17 cellular contexts compared by ENCODE assay signal in the genomic region with DNA sequence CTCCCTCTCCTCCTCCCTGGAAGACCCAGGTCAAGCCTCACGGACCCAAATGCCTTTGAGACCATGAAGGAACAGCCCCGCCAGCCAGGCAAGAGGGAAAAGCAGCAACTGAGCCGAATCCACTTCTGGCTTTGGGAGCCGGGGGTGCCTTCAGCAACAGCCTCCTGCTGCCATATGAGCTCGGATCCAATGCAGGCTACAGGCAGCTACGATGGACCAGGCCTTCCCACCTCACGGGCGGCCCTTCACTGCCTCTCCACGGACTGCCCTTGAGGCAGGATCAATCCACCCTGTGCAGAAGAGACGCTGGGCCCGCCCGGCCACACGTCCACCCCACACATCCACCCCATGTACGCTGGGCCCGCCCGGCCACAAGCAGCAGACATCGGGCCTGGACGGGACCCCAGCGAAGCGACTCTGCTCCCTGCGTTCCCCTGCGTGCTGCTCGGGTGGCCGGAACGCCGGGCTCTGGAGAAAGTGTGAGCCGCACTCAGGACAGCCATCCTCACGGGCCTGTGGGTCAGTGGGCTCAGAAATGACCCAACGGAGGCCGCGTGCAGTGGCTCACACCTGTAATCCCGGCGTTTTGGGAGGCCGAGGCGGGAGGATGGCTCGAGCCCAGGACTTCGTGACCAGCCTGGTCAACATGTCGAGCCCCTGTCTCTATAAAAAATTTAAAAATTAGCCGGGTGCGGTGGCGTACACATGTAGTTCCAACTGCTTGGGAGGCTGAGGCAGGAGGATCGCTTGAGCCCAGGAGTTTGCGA.
DNase-seq lines count a peak whose midpoint lies in the region; ATAC-seq and TF ChIP-seq lines count a peak whose summit lies in the region.
"Had no signal": no experiment of that assay in that cellular context is flagged by ENCODE, and none has a peak within 500 bp of the region (broad histone marks: within the 10 kb centered on the region; RNA-seq: fewer than 3 reads in every experiment).

No MANE protein-coding gene starts in this region.

- no peaks in the 10 kb centered on the region for H4K20me1 ChIP-seq in OCI-LY7 (ENCODE audit: insufficient read depth, low read length)

- H3K27ac Mint-ChIP-seq in nephron, result peak overlapping the region; percentile 93 to 97 (median 95)
- H3K27ac Mint-ChIP-seq in CD8-positive, alpha-beta T cell, result no peak overlapping the region
- H3K27ac Mint-ChIP-seq: activated T-helper 1 cell treated with anti-CD3 and anti-CD28 coated beads, Interleukin-12 subunit alpha, Interleukin-12 subunit beta, Interleukin-2, Interleukin-4 antibody, amounts not matched to agents 30 ng/mL and 10 ng/mL and 1 ng/mL, durations not matched to agents 14 hours and 24 hours and 36 hours had no signal

- POLR2A ChIA-PET in CD8-positive, alpha-beta T cell (lab: Charles Lee), result no interaction called here
- POLR2A ChIA-PET in OCI-LY7 (lab: Charles Lee), result interaction anchor here (0.7 kb wide), 1 partner anchor 404 kb away, joined by 3 read pairs; no protein-coding TSS in a partner anchor

- TF ChIP-seq CTCF in right atrium auricular region (IDR thresholded peaks at IDR 0.05) (no peak), breast epithelium (IDR thresholded peaks at IDR 0.05) (no peak), nephron (IDR thresholded peaks at IDR 0.05; ENCODE audit: unreplicated experiment in 3 of 3) (no peak), foreskin fibroblast (IDR thresholded peaks at IDR 0.05; ENCODE audit: low read depth, low read length) (no peak), OCI-LY7 (conservative IDR thresholded peaks at IDR 0.05; ENCODE audit: low read length) (no peak)
- no peak for TF ChIP-seq CTCF in CD8-positive, alpha-beta T cell (IDR thresholded peaks at IDR 0.05)

- no peaks in the 10 kb centered on the region for H3K79me2 ChIP-seq in OCI-LY7 (ENCODE audit: insufficient read depth, low read depth, low read length)

- DNase-seq in Right ventricle myocardium superior, result peak; percentile 34
- DNase-seq in right atrium auricular region (ENCODE audit: low spot score), result no peak
- peak; percentile 14 to 41 for DNase-seq in breast epithelium (ENCODE audit: low spot score in 2 of 2)
- DNase-seq in foreskin fibroblast, result no peak
- no peak for DNase-seq in CD8-positive, alpha-beta T cell
- no peak for DNase-seq in OCI-LY7 (ENCODE audit: low spot score)
- DNase-seq in GOT3 (lab: John Stamatoyannopoulos, UW), result no peak
- DNase-seq: GDM1, NCI-H1092 treated with DMSO at 0.1 percent for 48 hours, NCI-H526 had no signal

- H3K4me3 ChIP-seq in right atrium auricular region, result no peak overlapping the region
- H3K4me3 ChIP-seq in breast epithelium, result no peak overlapping the region
- H3K4me3 ChIP-seq in foreskin fibroblast (ENCODE audit: low read depth in 1 of 2, low read length in 2 of 2), result no peak overlapping the region
- H3K4me3 ChIP-seq in CD8-positive, alpha-beta T cell (ENCODE audit: low read depth, low read length), result no peak overlapping the region
- H3K4me3 ChIP-seq in OCI-LY7 (ENCODE audit: low read depth, low read length, poor library complexity, severe bottlenecking), result no peak overlapping the region
- H3K4me3 ChIP-seq: lung, SJSA1 had no signal

- intact Hi-C loops in Right ventricle myocardium superior (cut with DNase I), result no loop called here
- intact Hi-C loops in breast epithelium (cut with DNase I; ENCODE audit: low total_unique reads), result no loop called here
- intact Hi-C loops in CD8-positive, alpha-beta T cell (cut with DNase I, micrococcal nuclease), result no loop called here
- intact Hi-C loops in OCI-LY7 (cut with micrococcal nuclease; ENCODE audit: unreplicated experiment), result no loop called here

- no peak overlapping the region for H2AFZ ChIP-seq in OCI-LY7 (ENCODE audit: low read length)

- H3K27ac ChIP-seq in right atrium auricular region (no peak overlapping the region), breast epithelium (peak overlapping the region; percentile 75 to 79), OCI-LY7 (ENCODE audit: low read depth, low read length, poor library complexity, severe bottlenecking) (no peak overlapping the region)
- H3K27ac ChIP-seq in CD8-positive, alpha-beta T cell (ENCODE audit: low read depth, low read length), result no peak overlapping the region
- H3K27ac ChIP-seq: C4-2B, SJSA1, VCaP had no signal

- H3K36me3 ChIP-seq in right atrium auricular region (no peaks in the 10 kb centered on the region), breast epithelium (no peaks in the 10 kb centered on the region), OCI-LY7 (ENCODE audit: insufficient read depth, low read length) (no peaks in the 10 kb centered on the region)
- no peaks in the 10 kb centered on the region for H3K36me3 ChIP-seq in CD8-positive, alpha-beta T cell (ENCODE audit: insufficient read depth, low read length)
- H3K36me3 ChIP-seq: SJSA1 had no signal

- H3K4me2 ChIP-seq in OCI-LY7 (ENCODE audit: low read length), result no peak overlapping the region

- no peak overlapping the region for H3K4me3 Mint-ChIP-seq in nephron
- no peak overlapping the region for H3K4me3 Mint-ChIP-seq in CD8-positive, alpha-beta T cell
- H3K4me3 Mint-ChIP-seq: activated T-helper 1 cell treated with anti-CD3 and anti-CD28 coated beads, Interleukin-12 subunit alpha, Interleukin-12 subunit beta, Interleukin-2, Interleukin-4 antibody, amounts not matched to agents 30 ng/mL and 10 ng/mL and 1 ng/mL, durations not matched to agents 14 hours and 24 hours and 36 hours had no signal

- ATAC-seq in Right ventricle myocardium superior (ENCODE audit: poor library complexity), result no peak
- no peak for ATAC-seq in CD8-positive, alpha-beta T cell

- no peak for TF ChIP-seq POLR2A in breast epithelium (IDR thresholded peaks at IDR 0.05)

- no TSS peak for BruUV-seq in OCI-LY7 (replicated peaks; lab: Mats Ljungman, UMichigan)

- H3K9me3 ChIP-seq in right atrium auricular region (no peaks in the 10 kb centered on the region), breast epithelium (no peaks in the 10 kb centered on the region), OCI-LY7 (ENCODE audit: low read length) (no peaks in the 10 kb centered on the region)
- no peaks in the 10 kb centered on the region for H3K9me3 ChIP-seq in CD8-positive, alpha-beta T cell (ENCODE audit: low read length)
- H3K9me3 ChIP-seq: SJSA1 had no signal

- H3K4me1 ChIP-seq in right atrium auricular region (no peaks in the 10 kb centered on the region), breast epithelium (peaks cover 5% of the 10 kb centered on the region in 2 donors), OCI-LY7 (ENCODE audit: insufficient read depth, low read length, poor library complexity, severe bottlenecking) (no peaks in the 10 kb centered on the region)
- peaks cover 4% of the 10 kb centered on the region for H3K4me1 ChIP-seq in CD8-positive, alpha-beta T cell (ENCODE audit: insufficient read depth, low read length)
- H3K4me1 ChIP-seq: SJSA1 had no signal

- no peaks in the 10 kb centered on the region for H3K9me2 ChIP-seq in OCI-LY7 (ENCODE audit: insufficient read depth, low read length)

- H3K4me1 Mint-ChIP-seq in nephron, result peaks cover 15% of the 10 kb centered on the region
- peaks cover 5% of the 10 kb centered on the region for H3K4me1 Mint-ChIP-seq in CD8-positive, alpha-beta T cell (ENCODE audit: low read depth)

- no peaks in the 10 kb centered on the region for H3K9me3 Mint-ChIP-seq in nephron
- no peaks in the 10 kb centered on the region for H3K9me3 Mint-ChIP-seq in CD8-positive, alpha-beta T cell
- H3K9me3 Mint-ChIP-seq: activated T-helper 1 cell treated with anti-CD3 and anti-CD28 coated beads, Interleukin-12 subunit alpha, Interleukin-12 subunit beta, Interleukin-2, Interleukin-4 antibody, amounts not matched to agents 30 ng/mL and 10 ng/mL and 1 ng/mL, durations not matched to agents 14 hours and 24 hours and 36 hours had no signal

- H3K36me3 Mint-ChIP-seq in nephron (ENCODE audit: low read depth), result no peaks in the 10 kb centered on the region
- no peaks in the 10 kb centered on the region for H3K36me3 Mint-ChIP-seq in CD8-positive, alpha-beta T cell
- H3K36me3 Mint-ChIP-seq: brain had no signal

- peaks cover 7% of the 10 kb centered on the region for H3K27me3 Mint-ChIP-seq in nephron (ENCODE audit: low read depth)
- no peaks in the 10 kb centered on the region for H3K27me3 Mint-ChIP-seq in CD8-positive, alpha-beta T cell (ENCODE audit: low read depth)

- CTCF ChIA-PET in CD8-positive, alpha-beta T cell (lab: Charles Lee), result no interaction called here
- CTCF ChIA-PET in OCI-LY7 (lab: Charles Lee; ENCODE audit: unreplicated experiment), result no interaction called here

- H3K27me3 ChIP-seq in right atrium auricular region, result no peaks in the 10 kb centered on the region
- H3K27me3 ChIP-seq in breast epithelium, result peaks cover 0 to 27% of the 10 kb centered on the region in 2 donors
- no peaks in the 10 kb centered on the region for H3K27me3 ChIP-seq in CD8-positive, alpha-beta T cell (ENCODE audit: insufficient read depth, low read length)
- H3K27me3 ChIP-seq: SJSA1 had no signal

Comparison
In these comparisons a context has a peak if more than half of its experiments do, and no peak if none do; other contexts are left out.
1. DNase-seq: peak in Right ventricle myocardium superior (single experiment) and breast epithelium (2 of 2); none in right atrium auricular region (single experiment), foreskin fibroblast (0 of 2), CD8-positive, alpha-beta T cell (0 of 7), OCI-LY7 (single experiment) and GOT3 (single experiment).
2. H3K27ac ChIP-seq: peak in breast epithelium (2 of 2); none in right atrium auricular region (0 of 2), CD8-positive, alpha-beta T cell (single experiment) and OCI-LY7 (single experiment).